In the genomic region with DNA sequence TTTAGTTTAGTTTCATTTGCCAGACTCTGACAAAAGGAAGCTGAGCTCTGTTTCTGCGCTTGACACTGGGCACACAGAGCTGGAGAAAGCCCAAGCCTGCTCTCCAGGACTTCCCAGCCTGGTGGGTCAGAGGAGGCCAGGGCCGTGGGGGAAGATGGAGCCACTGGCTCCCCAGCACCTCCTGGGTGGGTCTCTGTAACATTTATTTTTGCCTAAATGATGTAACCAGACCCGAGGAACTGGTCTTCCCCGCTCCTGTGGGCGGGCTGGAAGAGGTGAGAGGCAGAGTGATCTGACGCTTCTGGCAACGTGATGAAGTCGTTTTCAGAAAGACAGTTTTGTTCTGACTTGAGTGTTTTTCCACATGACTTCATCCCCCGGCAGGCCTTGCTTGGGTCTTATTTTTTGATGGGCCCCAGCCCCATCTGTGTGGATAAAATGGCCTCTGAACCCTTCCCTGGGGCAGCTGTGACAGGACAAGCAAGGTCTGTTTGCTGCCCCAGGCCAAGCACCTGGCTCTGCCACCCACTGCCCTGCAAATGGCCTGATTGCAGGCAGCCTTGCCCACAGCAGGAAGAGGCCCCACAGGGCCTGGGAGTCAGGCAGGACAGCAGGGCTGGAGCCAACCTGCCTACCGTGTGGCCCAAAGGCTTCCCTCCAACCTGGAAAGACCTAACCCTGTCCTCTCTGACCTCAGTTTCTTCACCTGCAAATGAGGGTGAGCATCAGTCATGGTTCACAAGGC, we compare ENCODE assay signal across 8 cellular contexts.
DNase-seq lines count a peak whose midpoint lies in the region; ATAC-seq and TF ChIP-seq lines count a peak whose summit lies in the region.

No MANE protein-coding gene starts in this region.

- H3K9me3 ChIP-seq in HEK293 (ENCODE audit: control insufficient read depth, insufficient read depth, low read depth, low read length), result no peaks in the 10 kb centered on the region
- H3K9me3 ChIP-seq in skeletal muscle tissue (ENCODE audit: control insufficient read depth in 3 of 3, low read length in 3 of 3), result no peaks in the 10 kb centered on the region

- DNase-seq in GM10248 (ENCODE audit: extremely low spot score) (peak; percentile 81), coronary artery (ENCODE audit: low spot score) (no peak), NCI-H187 treated with DMSO at 0.1 percent for 48 hours (lab: John Stamatoyannopoulos, UW) (no peak), NCI-H1417 treated with DMSO at 0.1 percent for 48 hours (lab: John Stamatoyannopoulos, UW) (no peak)
- DNase-seq in activated effector memory CD4-positive, alpha-beta T cell treated with Interleukin-2 at 50 U/mL for 16 hours, result no peak

- H3K4me3 ChIP-seq in HEK293 (ENCODE audit: low read depth, low read length) (no peak overlapping the region), coronary artery (no peak overlapping the region), skeletal muscle tissue (ENCODE audit: low read length in 3 of 3) (no peak overlapping the region)

- no peak for ATAC-seq in HG02642 (IDR thresholded peaks at IDR 0.05; ENCODE audit: poor library complexity, unreplicated experiment)

- H3K9ac ChIP-seq in skeletal muscle tissue (ENCODE audit: low read depth in 1 of 3, low read length in 3 of 3), result no peak overlapping the region

- no peak for TF ChIP-seq CTCF in GM10248 (IDR thresholded peaks at IDR 0.05; ENCODE audit: control extremely low read depth, extremely low read depth, low read depth, missing control alignments)
- no peak for TF ChIP-seq CTCF in HEK293 (tag by site-specific recombination; IDR thresholded peaks at IDR 0.05)
- TF ChIP-seq CTCF in coronary artery (IDR thresholded peaks at IDR 0.05), result no peak

- no peaks in the 10 kb centered on the region for H3K4me1 ChIP-seq in HEK293 (ENCODE audit: control insufficient read depth, insufficient read depth, low read length)
- H3K4me1 ChIP-seq in skeletal muscle tissue (ENCODE audit: control insufficient read depth in 3 of 3, insufficient read depth in 3 of 3, low read length in 3 of 3), result peaks cover 2 to 20% (median 8%) of the 10 kb centered on the region in 3 donors

- POLR2A ChIA-PET in GM10248 (lab: Yijun Ruan, JAX), result no interaction called here
- POLR2A ChIA-PET in HEK293 (lab: Yijun Ruan, JAX), result no interaction called here

- no peak overlapping the region for H3K27ac ChIP-seq in HEK293 (ENCODE audit: extremely low read depth, low read depth, low read length)
- H3K27ac ChIP-seq in coronary artery, result peak overlapping the region; percentile 41 to 58
- peak overlapping the region; percentile 44 for H3K27ac ChIP-seq in skeletal muscle tissue (ENCODE audit: low read depth, low read length)

- H3K36me3 ChIP-seq in HEK293 (ENCODE audit: control insufficient read depth in 2 of 2, insufficient read depth in 1 of 2, low read length in 2 of 2) (no peaks in the 10 kb centered on the region), skeletal muscle tissue (ENCODE audit: control insufficient read depth in 3 of 3, insufficient read depth in 3 of 3, low read length in 3 of 3) (no peaks in the 10 kb centered on the region)

- H3K27me3 ChIP-seq in skeletal muscle tissue (ENCODE audit: control insufficient read depth in 3 of 3, insufficient read depth in 3 of 3, low read length in 3 of 3), result no peaks in the 10 kb centered on the region

- CTCF ChIA-PET in GM10248 (lab: Yijun Ruan, JAX) (interaction anchor here (1.3 kb wide), 1 partner anchor 106 kb away, joined by 3 read pairs; no protein-coding TSS in a partner anchor), HEK293 (lab: Yijun Ruan, JAX) (no interaction called here)

TF ChIP-seq in HEK293, 187 proteins besides CTCF, POLR2A, EP300 and RAD21:
- TF ChIP-seq MYNN (tag by site-specific recombination; IDR thresholded peaks at IDR 0.05; ENCODE audit: borderline replicate concordance) (no peak), ZFP41 (tag by site-specific recombination; IDR thresholded peaks at IDR 0.05; ENCODE audit: borderline replicate concordance) (no peak), GLIS1 (tag by site-specific recombination; IDR thresholded peaks at IDR 0.05) (peak; percentile 50), EGR2 (tag by site-specific recombination; IDR thresholded peaks at IDR 0.05; ENCODE audit: low read depth) (peak; percentile 59), ZNF211 (tag by site-specific recombination; IDR thresholded peaks at IDR 0.05; ENCODE audit: low read depth) (no peak), ZIC2 (tag by site-specific recombination; IDR thresholded peaks at IDR 0.05) (peak; percentile 55), ZFHX2 (tag by site-specific recombination; conservative IDR thresholded peaks at IDR 0.05) (peak; percentile 80), ZNF335 (tag by site-specific recombination; conservative IDR thresholded peaks at IDR 0.05) (peak; percentile 39; the same call in 1 of the 2 replicates), ZNF660 (tag by site-specific recombination; IDR thresholded peaks at IDR 0.05) (no peak), TRIM28 (IDR thresholded peaks at IDR 0.05; ENCODE audit: borderline replicate concordance, low read length) (no peak), ZNF354C (tag by site-specific recombination; IDR thresholded peaks at IDR 0.05; ENCODE audit: borderline replicate concordance, low read depth) (no peak)
